Comparison of ENCODE assay signal across 25 cellular contexts in the genomic region with DNA sequence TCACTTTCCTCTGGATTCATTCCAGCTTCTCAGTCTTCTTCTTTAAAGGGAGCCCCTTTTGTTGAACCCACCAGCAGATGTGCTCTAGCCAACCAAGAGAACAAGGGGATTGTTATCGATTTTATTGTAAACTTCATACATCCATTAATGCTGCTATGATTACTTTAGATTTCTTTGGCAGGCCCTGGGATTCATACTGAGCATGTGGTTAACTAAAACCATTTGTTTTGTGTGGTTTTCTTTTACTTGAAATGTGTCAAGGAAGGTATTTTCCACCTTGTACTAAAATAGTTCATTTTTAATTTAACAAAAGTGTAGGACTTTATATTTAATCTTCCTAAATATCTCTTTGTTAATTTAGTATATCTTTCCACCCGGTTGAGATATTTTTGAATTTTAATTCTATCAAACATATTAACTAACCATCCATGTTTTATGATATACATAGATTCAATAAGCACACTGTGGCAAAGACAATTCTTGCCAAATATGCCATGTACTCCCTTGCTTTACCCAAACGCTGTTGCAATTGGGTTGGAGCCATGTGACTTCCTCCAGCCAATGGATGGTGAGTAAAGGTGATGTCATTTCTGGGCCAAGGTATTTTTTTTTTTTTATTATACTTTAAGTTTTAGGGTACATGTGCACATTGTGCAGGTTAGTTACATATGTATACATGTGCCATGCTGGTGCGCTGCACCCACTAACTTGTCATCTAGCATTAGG.
"Had no signal": no experiment of that assay in that cellular context is flagged by ENCODE, and none has a peak within 500 bp of the region (broad histone marks: within the 10 kb centered on the region; RNA-seq: fewer than 3 reads in every experiment).

No MANE protein-coding gene starts in this region.

- ATAC-seq: activated CD8-positive, alpha-beta memory T cell treated with anti-CD3 and anti-CD28 coated beads, Interleukin-2, amount 10 ng/mL, durations not matched to agents 7 days and 5 days; effector memory CD8-positive, alpha-beta T cell; gastrocnemius medialis; mucosa of descending colon; T-cell had no signal

- H3K36me3 ChIP-seq: gastrocnemius medialis, right atrium auricular region, thoracic aorta had no signal

- H3K9me3 ChIP-seq: gastrocnemius medialis, left ventricle myocardium inferior, right atrium auricular region, thoracic aorta had no signal

- DNase-seq: activated CD4-positive, alpha-beta memory T cell treated with anti-CD3 and anti-CD28 coated beads for 36 hours; activated CD4-positive, alpha-beta T cell treated with anti-CD3 and anti-CD28 coated beads for 4 hours; activated CD8-positive, alpha-beta memory T cell treated with anti-CD3 and anti-CD28 coated beads, Interleukin-2, amount 10 ng/mL, durations not matched to agents 7 days and 5 days; activated naive CD4-positive, alpha-beta T cell; amniotic stem cell; caudate nucleus; cortex of kidney; effector memory CD8-positive, alpha-beta T cell; erythroblast; gastrocnemius medialis; islet precursor cell; left ventricle myocardium inferior; mucosa of descending colon; stimulated activated CD4-positive, alpha-beta T cell treated with anti-CD3 and anti-CD28 coated beads, Interleukin-15, amount 100 ng/mL, for 24 hours; stimulated activated CD4-positive, alpha-beta T cell treated with anti-CD3 and anti-CD28 coated beads, Interleukin-2, amount 100 ng/mL, for 24 hours; stimulated activated naive CD4-positive, alpha-beta T cell; T-cell; T-helper 9 cell; trophoblast cell had no signal

- H3K27ac Mint-ChIP-seq: activated CD4-positive, alpha-beta memory T cell treated with anti-CD3 and anti-CD28 coated beads for 36 hours; activated CD8-positive, alpha-beta memory T cell treated with anti-CD3 and anti-CD28 coated beads, Interleukin-2, amount 10 ng/mL, durations not matched to agents 7 days and 5 days; T-cell had no signal

- H3K4me3 Mint-ChIP-seq: activated CD4-positive, alpha-beta memory T cell treated with anti-CD3 and anti-CD28 coated beads for 36 hours; activated CD8-positive, alpha-beta memory T cell treated with anti-CD3 and anti-CD28 coated beads, Interleukin-2, amount 10 ng/mL, durations not matched to agents 7 days and 5 days; effector memory CD8-positive, alpha-beta T cell; natural killer cell treated with Interleukin-12 subunit alpha and Interleukin-12 subunit beta and Interleukin-15 and Interleukin-18, amount 100 ng/mL, for 72 hours; T-cell had no signal

- H3K27ac ChIP-seq: gastrocnemius medialis, hepatocyte, left ventricle myocardium inferior, right atrium auricular region, thoracic aorta, VCaP had no signal

- H3K27me3 Mint-ChIP-seq: activated CD4-positive, alpha-beta memory T cell treated with anti-CD3 and anti-CD28 coated beads for 36 hours; activated CD8-positive, alpha-beta memory T cell treated with anti-CD3 and anti-CD28 coated beads, Interleukin-2, amount 10 ng/mL, durations not matched to agents 7 days and 5 days; effector memory CD8-positive, alpha-beta T cell; natural killer cell treated with Interleukin-12 subunit alpha and Interleukin-12 subunit beta and Interleukin-15 and Interleukin-18, amount 100 ng/mL, for 72 hours; T-cell had no signal

- H3K27me3 ChIP-seq: gastrocnemius medialis, hepatocyte, right atrium auricular region had no signal

- H3K9me3 Mint-ChIP-seq: activated naive CD4-positive, alpha-beta T cell treated with anti-CD3 and anti-CD28 coated beads, Interleukin-2, amount 50 U/mL, for 72 hours; effector memory CD8-positive, alpha-beta T cell; natural killer cell treated with Interleukin-12 subunit alpha and Interleukin-12 subunit beta and Interleukin-15 and Interleukin-18, amount 100 ng/mL, for 72 hours; T-cell had no signal

- H3K4me1 ChIP-seq: gastrocnemius medialis, left ventricle myocardium inferior, right atrium auricular region had no signal

- H3K4me3 ChIP-seq: gastrocnemius medialis, hepatocyte, left ventricle myocardium inferior, mucosa of descending colon, right atrium auricular region, thoracic aorta had no signal

- H3K36me3 Mint-ChIP-seq: natural killer cell treated with Interleukin-12 subunit alpha and Interleukin-12 subunit beta and Interleukin-15 and Interleukin-18, amount 100 ng/mL, for 72 hours had no signal
